12 cellular contexts compared by ENCODE assay signal in genomic region chr20:63601689-63602088, GRCh38. TPM values are rescaled to one million over a fixed set of nuclear protein-coding genes. Genes with fewer than 3 reads are reported as not detected.
DNase-seq lines count a peak whose midpoint lies in the region; ATAC-seq and TF ChIP-seq lines count a peak whose summit lies in the region.
"Not testable (repeated sequence)": the region's sequence is repeated elsewhere in the genome, so short reads cannot be mapped to it uniquely, and the experiment has no call there.
"Had no signal": no experiment of that assay in that cellular context is flagged by ENCODE, and none has a peak within 500 bp of the region (broad histone marks: within the 10 kb centered on the region; RNA-seq: fewer than 3 reads in every experiment).

No MANE protein-coding gene starts in this region.

- H3K4me1 ChIP-seq in DND-41 (ENCODE audit: insufficient read depth, low read length), result not testable (repeated sequence)

- peaks cover 18% of the 10 kb centered on the region for H3K79me2 ChIP-seq in DND-41 (ENCODE audit: insufficient read depth, low read length)

- not testable (repeated sequence) for TF ChIP-seq CTCF in DND-41 (IDR thresholded peaks at IDR 0.05; ENCODE audit: borderline replicate concordance, extremely low read depth, low read length, poor library complexity, severe bottlenecking)

- peaks cover 78% of the 10 kb centered on the region for H3K36me3 ChIP-seq in DND-41 (ENCODE audit: insufficient read depth, low read length)

- H3K27ac ChIP-seq in DND-41 (ENCODE audit: low read length), result not testable (repeated sequence)

- ATAC-seq in DND-41 (ENCODE audit: insufficient read depth, low read depth); T-helper 17 cell; activated naive CD8-positive, alpha-beta T cell treated with anti-CD3 and anti-CD28 coated beads, Interleukin-2, amount 10 ng/mL, durations not matched to agents 7 days and 5 days (ENCODE audit: low read depth); effector memory CD8-positive, alpha-beta T cell (replicated peaks): not testable (repeated sequence)

- not testable (repeated sequence) for H3K9me3 Mint-ChIP-seq in activated naive CD8-positive, alpha-beta T cell treated with anti-CD3 and anti-CD28 coated beads, Interleukin-2, amount 10 ng/mL, durations not matched to agents 7 days and 5 days; effector memory CD8-positive, alpha-beta T cell

- not testable (repeated sequence) for H3K4me3 ChIP-seq in DND-41 (ENCODE audit: low read depth in 1 of 2, low read length in 2 of 2)

- H3K9ac ChIP-seq in DND-41 (ENCODE audit: low read depth, low read length), result not testable (repeated sequence)

- DNase-seq in DND-41 (peak; percentile 23), T-helper 17 cell (peak in 1 of 3 donors; percentile 24)
- DNase-seq in activated CD4-positive, alpha-beta T cell treated with anti-CD3 and anti-CD28 coated beads, Interleukin-2, amount 50 U/mL, for 1 hour, result peak; percentile 31
- DNase-seq in activated effector memory CD4-positive, alpha-beta T cell treated with Interleukin-2 at 50 U/mL for 16 hours, result peak; percentile 25
- DNase-seq in activated naive CD8-positive, alpha-beta T cell treated with anti-CD3 and anti-CD28 coated beads, Interleukin-2, amount 10 ng/mL, durations not matched to agents 7 days and 5 days, result peak; percentile 62
- peak; percentile 16 to 43 (median 33) for DNase-seq in effector memory CD8-positive, alpha-beta T cell
- DNase-seq in stimulated activated CD8-positive, alpha-beta memory T cell treated with anti-CD3 and anti-CD28 coated beads, Interleukin-4, amount 100 ng/mL, for 48 hours, result peak; percentile 32

- POLR2A ChIA-PET in activated naive CD8-positive, alpha-beta T cell treated with anti-CD3 and anti-CD28 coated beads, Interleukin-2, amount 10 ng/mL, durations not matched to agents 7 days and 5 days (lab: Charles Lee), result not testable (repeated sequence)

- H3K27me3 ChIP-seq in DND-41 (ENCODE audit: insufficient read depth, low read length, poor library complexity), result not testable (repeated sequence)

- not testable (repeated sequence) for H2AFZ ChIP-seq in DND-41 (ENCODE audit: low read depth, low read length)

- not testable (repeated sequence) for H3K36me3 Mint-ChIP-seq in T-helper 17 cell (ENCODE audit: low read depth)
- H3K36me3 Mint-ChIP-seq in activated naive CD8-positive, alpha-beta T cell treated with anti-CD3 and anti-CD28 coated beads, Interleukin-2, amount 10 ng/mL, durations not matched to agents 7 days and 5 days, result peaks cover 37% of the 10 kb centered on the region
- peaks cover 41% of the 10 kb centered on the region for H3K36me3 Mint-ChIP-seq in effector memory CD8-positive, alpha-beta T cell (ENCODE audit: insufficient read depth)

- H3K4me2 ChIP-seq in DND-41 (ENCODE audit: insufficient read depth, low read length), result not testable (repeated sequence)

- not testable (repeated sequence) for H3K4me1 Mint-ChIP-seq in T-helper 17 cell; activated naive CD8-positive, alpha-beta T cell treated with anti-CD3 and anti-CD28 coated beads, Interleukin-2, amount 10 ng/mL, durations not matched to agents 7 days and 5 days
- peaks cover 7 to 11% of the 10 kb centered on the region in 2 donors for H3K4me1 Mint-ChIP-seq in effector memory CD8-positive, alpha-beta T cell (ENCODE audit: low read depth in 2 of 2)

- H3K4me3 Mint-ChIP-seq in T-helper 17 cell; activated naive CD8-positive, alpha-beta T cell treated with anti-CD3 and anti-CD28 coated beads, Interleukin-2, amount 10 ng/mL, durations not matched to agents 7 days and 5 days; effector memory CD8-positive, alpha-beta T cell: not testable (repeated sequence)

- peaks cover 45% of the 10 kb centered on the region for H4K20me1 ChIP-seq in DND-41 (ENCODE audit: insufficient read depth, low read length)

- H3K27ac Mint-ChIP-seq in T-helper 17 cell, result peak overlapping the region; percentile 45
- H3K27ac Mint-ChIP-seq in activated naive CD8-positive, alpha-beta T cell treated with anti-CD3 and anti-CD28 coated beads, Interleukin-2, amount 10 ng/mL, durations not matched to agents 7 days and 5 days, result peak overlapping the region; percentile 45
- peak overlapping the region in 1 of 2 donors; percentile 75 for H3K27ac Mint-ChIP-seq in effector memory CD8-positive, alpha-beta T cell

- not testable (repeated sequence) for H3K27me3 Mint-ChIP-seq in T-helper 17 cell; activated naive CD8-positive, alpha-beta T cell treated with anti-CD3 and anti-CD28 coated beads, Interleukin-2, amount 10 ng/mL, durations not matched to agents 7 days and 5 days; effector memory CD8-positive, alpha-beta T cell

- not testable (repeated sequence) for H3K9me3 ChIP-seq in DND-41 (ENCODE audit: insufficient read depth, low read length, severe bottlenecking); T-helper 17 cell (ENCODE audit: control insufficient read depth, low read length, poor library complexity, severe bottlenecking)

RNA-seq across cellular contexts. Expression of gene GMEB2, which starts 25.2 kb away (rescaled TPM):
- 10 to 100 TPM; 17.3 to 21.0 TPM for total RNA-seq in T-helper 17 cell
- 10 to 100 TPM; 20.5 to 21.6 TPM for total RNA-seq in activated naive CD8-positive, alpha-beta T cell treated with anti-CD3 and anti-CD28 coated beads, Interleukin-2, amount 10 ng/mL, durations not matched to agents 7 days and 5 days

RNA-seq across cellular contexts. Expression of gene HELZ2, which starts 27.6 kb away (rescaled TPM):
- total RNA-seq in T-helper 17 cell, result 10 to 100 TPM; 48.0 to 54.8 TPM
- total RNA-seq in activated naive CD8-positive, alpha-beta T cell treated with anti-CD3 and anti-CD28 coated beads, Interleukin-2, amount 10 ng/mL, durations not matched to agents 7 days and 5 days, result 100 to 1,000 TPM; 118 to 128 TPM

RNA-seq across cellular contexts. Expression of gene FNDC11, which starts 47.7 kb away (rescaled TPM):
- under 1 TPM; 0.44 to 0.99 TPM for total RNA-seq in T-helper 17 cell
- total RNA-seq in activated naive CD8-positive, alpha-beta T cell treated with anti-CD3 and anti-CD28 coated beads, Interleukin-2, amount 10 ng/mL, durations not matched to agents 7 days and 5 days, result under 1 TPM; 0.48 to 0.55 TPM
- total RNA-seq: Daoy, SK-MEL-5 had no signal

RNA-seq across cellular contexts. Expression of gene STMN3, which starts 51.5 kb away (rescaled TPM):
- 10 to 100 TPM; 51.0 to 67.4 TPM for total RNA-seq in T-helper 17 cell
- total RNA-seq in activated naive CD8-positive, alpha-beta T cell treated with anti-CD3 and anti-CD28 coated beads, Interleukin-2, amount 10 ng/mL, durations not matched to agents 7 days and 5 days, result 10 to 100 TPM; 42.1 to 45.6 TPM

RNA-seq across cellular contexts. Expression of gene SRMS, which starts 54.1 kb away (rescaled TPM):
- not detected for total RNA-seq in T-helper 17 cell
- total RNA-seq in activated naive CD8-positive, alpha-beta T cell treated with anti-CD3 and anti-CD28 coated beads, Interleukin-2, amount 10 ng/mL, durations not matched to agents 7 days and 5 days, result not detected
- total RNA-seq: A673, Daoy, G401, RPMI7951, SK-MEL-5 had no signal
